In the genomic region with DNA sequence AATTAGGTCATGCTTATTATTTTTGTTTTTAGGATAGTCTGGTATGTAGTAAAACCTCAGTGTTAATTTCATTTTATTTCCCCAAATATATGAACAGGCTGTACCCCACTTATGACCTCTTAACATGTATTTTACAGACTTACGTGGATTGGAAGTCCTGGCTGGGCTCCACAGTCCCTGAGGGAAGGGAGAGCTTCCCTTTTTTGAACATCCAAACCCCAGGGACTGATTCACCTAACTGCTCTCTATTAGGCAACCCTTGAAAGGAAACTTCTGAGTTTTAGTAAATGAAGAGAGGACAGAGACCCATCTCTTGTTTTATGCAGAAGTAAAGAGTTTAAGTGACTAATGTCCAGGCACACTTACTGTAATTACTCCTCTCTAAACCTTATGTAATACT, we compare ENCODE assay signal across 36 cellular contexts.
A peak's percentile ranks its signal among the peaks of the same experiment; 100 is the strongest.
DNase-seq lines count a peak whose midpoint lies in the region; ATAC-seq, FAIRE-seq and TF ChIP-seq lines count a peak whose summit lies in the region.
"Had no signal": no experiment of that assay in that cellular context is flagged by ENCODE, and none has a peak within 500 bp of the region (broad histone marks: within the 10 kb centered on the region; RNA-seq: fewer than 3 reads in every experiment).

No MANE protein-coding gene starts in this region.

- ATAC-seq in K562 = peak; percentile 42; the same call in 2 of the 3 replicates
- ATAC-seq: activated T-cell treated with anti-CD3 and anti-CD28 coated beads, Interleukin-2, amount 50 U/mL, for 4 hours; esophagus mucosa; gastroesophageal sphincter; HCT116; left ventricle myocardium superior; Right ventricle myocardium inferior; stimulated activated naive B cell treated with anti-CD40 and anti-IgM and Interleukin-4, amounts not matched to agents 10 μg/mL and 1 μg/mL and 100 μg/mL, for 72 hours had no signal

- no peaks in the 10 kb centered on the region for H3K9me3 Mint-ChIP-seq in nephron progenitor cell
- H3K9me3 Mint-ChIP-seq: activated T-cell treated with anti-CD3 and anti-CD28 coated beads, Interleukin-2, amount 50 U/mL, for 4 hours; IgD-negative memory B cell; immature natural killer cell; nephron; stimulated activated naive B cell treated with anti-CD40 and anti-IgM and Interleukin-4, amounts not matched to agents 10 μg/mL and 1 μg/mL and 100 μg/mL, for 72 hours had no signal

- TF ChIP-seq RAD21 in K562 (CRISPR knock-in tag; conservative IDR thresholded peaks at IDR 0.05 in 1 of 2, IDR thresholded peaks at IDR 0.05 in 1 of 2) = no peak

- no peaks in the 10 kb centered on the region for H3K27me3 Mint-ChIP-seq in nephron progenitor cell (ENCODE audit: low read depth, poor library complexity)
- H3K27me3 Mint-ChIP-seq: brain; IgD-negative memory B cell; stimulated activated naive B cell treated with anti-CD40 and anti-IgM and Interleukin-4, amounts not matched to agents 10 μg/mL and 1 μg/mL and 100 μg/mL, for 72 hours had no signal

- 85% methylated on average over 1 of the region's 1 CpG for WGBS in K562 (ENCODE audit: insufficient coverage, low coverage, missing lambda C conversion rate)
- 79 to 100% methylated on average over 1 of the region's 1 CpG for WGBS in transverse colon (ENCODE audit: low coverage in 1 of 2), 2 donors

- no peak for TF ChIP-seq CTCF in HL-60 (IDR thresholded peaks at IDR 0.05; ENCODE audit: insufficient read depth, low read length)
- TF ChIP-seq CTCF in K562 (IDR thresholded peaks at IDR 0.05 in 2 of 3, conservative IDR thresholded peaks at IDR 0.05 in 1 of 3; ENCODE audit: insufficient read depth in 2 of 3, low read depth in 1 of 3, low read length in 3 of 3) = no peak
- TF ChIP-seq CTCF in nephron progenitor cell (IDR thresholded peaks at IDR 0.05) = no peak
- no peak for TF ChIP-seq CTCF in transverse colon (IDR thresholded peaks at IDR 0.05)
- no peak for TF ChIP-seq CTCF in A673 (conservative IDR thresholded peaks at IDR 0.05; ENCODE audit: low read depth, low read length)

- FAIRE-seq in K562 (lab: Jason Lieb, UNC) = no peak
- no peak for FAIRE-seq in HTR-8/SVneo (lab: Jason Lieb, UNC)
- FAIRE-seq: colon, GM12891 had no signal

- DNase-seq in HL-60 (ENCODE audit: low read depth in 1 of 2, low spot score in 1 of 2) (peak; percentile 11 to 59), NOMO-1 treated with DMSO at 0.1 percent for 48 hours (lab: John Stamatoyannopoulos, UW; ENCODE audit: unreplicated experiment) (peak; percentile 89), K562 (ENCODE audit: extremely low read depth in 1 of 4, low spot score in 3 of 4) (no peak), nephron progenitor cell (no peak), HTR-8/SVneo (ENCODE audit: insufficient read length, low spot score) (no peak), transverse colon (no peak), A673 (ENCODE audit: low spot score) (no peak)
- DNase-seq: activated CD4-positive, alpha-beta T cell treated with anti-CD3 and anti-CD28 coated beads for 48 hours; activated naive CD4-positive, alpha-beta T cell; activated T-cell treated with anti-CD3 and anti-CD28 coated beads, Interleukin-2, amount 50 U/mL, for 4 hours; adrenal gland; Calu3; DND-41; effector memory CD4-positive, alpha-beta T cell; hippocampal formation; immature natural killer cell; left ventricle myocardium superior; MM.1S; NCI-H187 treated with DMSO at 0.1 percent for 48 hours; NCI-H2227 treated with DMSO at 0.1 percent for 48 hours; NCI-H748 treated with DMSO at 0.1 percent for 48 hours; ovary; stimulated activated CD4-positive, alpha-beta T cell treated with anti-CD3 and anti-CD28 coated beads, Interleukin-4, amount 100 ng/mL, for 1 hour; stimulated activated naive B cell treated with anti-CD40 and anti-IgM and Interleukin-4, amounts not matched to agents 10 μg/mL and 1 μg/mL and 100 μg/mL, for 72 hours; T-helper 1 cell had no signal

- H3K27me3 ChIP-seq in HL-60 (ENCODE audit: insufficient read depth, poor library complexity, severe bottlenecking) (no peaks in the 10 kb centered on the region), K562 (ENCODE audit: control insufficient read depth in 2 of 2, insufficient read depth in 2 of 2, low read length in 2 of 2) (no peaks in the 10 kb centered on the region), transverse colon (no peaks in the 10 kb centered on the region), A673 (replicated peaks; ENCODE audit: insufficient read depth, low read depth, low read length, poor library complexity) (no peaks in the 10 kb centered on the region)
- H3K27me3 ChIP-seq: adrenal gland, gastroesophageal sphincter, ovary, suprapubic skin had no signal

- H3K4me1 Mint-ChIP-seq in nephron progenitor cell = no peaks in the 10 kb centered on the region
- H3K4me1 Mint-ChIP-seq: brain; IgD-negative memory B cell; immature natural killer cell; stimulated activated naive B cell treated with anti-CD40 and anti-IgM and Interleukin-4, amounts not matched to agents 10 μg/mL and 1 μg/mL and 100 μg/mL, for 72 hours had no signal

- peak overlapping the region; percentile 81 for H3K27ac Mint-ChIP-seq in nephron progenitor cell
- H3K27ac Mint-ChIP-seq: brain; IgD-negative memory B cell; immature natural killer cell; nephron; stimulated activated naive B cell treated with anti-CD40 and anti-IgM and Interleukin-4, amounts not matched to agents 10 μg/mL and 1 μg/mL and 100 μg/mL, for 72 hours had no signal

- no peak overlapping the region for H3K4me2 ChIP-seq in K562 (ENCODE audit: insufficient read depth, low read length)

- H3K36me3 Mint-ChIP-seq in nephron progenitor cell (ENCODE audit: low read depth) = peaks cover 18% of the 10 kb centered on the region
- H3K36me3 Mint-ChIP-seq: immature natural killer cell; stimulated activated naive B cell treated with anti-CD40 and anti-IgM and Interleukin-4, amounts not matched to agents 10 μg/mL and 1 μg/mL and 100 μg/mL, for 72 hours had no signal

- H2AFZ ChIP-seq in K562 (ENCODE audit: low read depth, low read length) = no peak overlapping the region

- H3K4me3 ChIP-seq in HL-60 (replicated peaks; ENCODE audit: insufficient read depth, low read length) (no peak overlapping the region), K562 (no peak overlapping the region), transverse colon (no peak overlapping the region), A673 (ENCODE audit: low read depth, low read length, poor library complexity, severe bottlenecking) (no peak overlapping the region)
- H3K4me3 ChIP-seq: adrenal gland, gastroesophageal sphincter, ovary, suprapubic skin had no signal

- TF ChIP-seq EP300 in K562 (IDR thresholded peaks at IDR 0.05; ENCODE audit: low read length) = no peak
- no peak for TF ChIP-seq EP300 in transverse colon (IDR thresholded peaks at IDR 0.05; ENCODE audit: low read depth)

- H3K9me1 ChIP-seq in K562 (ENCODE audit: control insufficient read depth, insufficient read depth, low read length) = no peaks in the 10 kb centered on the region

- no peaks in the 10 kb centered on the region for H3K79me2 ChIP-seq in K562 (ENCODE audit: control insufficient read depth, insufficient read depth, low read length)

- no peaks in the 10 kb centered on the region for H3K36me3 ChIP-seq in K562 (ENCODE audit: control insufficient read depth, insufficient read depth, low read length)
- H3K36me3 ChIP-seq in transverse colon = no peaks in the 10 kb centered on the region
- no peaks in the 10 kb centered on the region for H3K36me3 ChIP-seq in A673 (ENCODE audit: insufficient read depth, low read length, poor library complexity, severe bottlenecking)
- H3K36me3 ChIP-seq: adrenal gland, gastroesophageal sphincter, ovary, suprapubic skin had no signal

- H3K9me3 ChIP-seq in K562 (replicated peaks; ENCODE audit: control insufficient read depth, insufficient read depth, low read depth, low read length) = no peaks in the 10 kb centered on the region
- no peaks in the 10 kb centered on the region for H3K9me3 ChIP-seq in transverse colon
- no peaks in the 10 kb centered on the region for H3K9me3 ChIP-seq in A673 (ENCODE audit: low read depth, low read length, poor library complexity, severe bottlenecking)
- H3K9me3 ChIP-seq: adrenal gland, gastroesophageal sphincter, ovary, suprapubic skin had no signal

- H3K4me1 ChIP-seq in K562 (replicated peaks in 1 of 2; ENCODE audit: control insufficient read depth in 2 of 2, insufficient read depth in 2 of 2, low read length in 2 of 2) = no peaks in the 10 kb centered on the region; a peak in 1 of 5 replicates
- no peaks in the 10 kb centered on the region for H3K4me1 ChIP-seq in transverse colon
- peaks cover under 1% of the 10 kb centered on the region for H3K4me1 ChIP-seq in A673 (ENCODE audit: insufficient read depth, low read length, poor library complexity, severe bottlenecking)
- H3K4me1 ChIP-seq: adrenal gland, gastroesophageal sphincter had no signal

- intact Hi-C loops in K562 (cut with micrococcal nuclease) = no loop called here
- intact Hi-C loops in transverse colon (cut with DNase I; ENCODE audit: low total_unique reads) = no loop called here
- intact Hi-C loops in A673 (cut with micrococcal nuclease; ENCODE audit: unreplicated experiment) = no loop called here

- H3K9ac ChIP-seq in K562 (ENCODE audit: insufficient read depth in 1 of 2, low read depth in 2 of 2, low read length in 2 of 2) = no peak overlapping the region

- POLR2A ChIA-PET in K562 (lab: Yijun Ruan, JAX) (no interaction called here), A673 (lab: Charles Lee; ENCODE audit: low non-redundant PET) (no interaction called here)

- CTCF ChIA-PET in K562 (lab: Yijun Ruan, JAX; ENCODE audit: low intra/inter-chr PET ratio) (no interaction called here), A673 (lab: Charles Lee) (no interaction called here)

- no peaks in the 10 kb centered on the region for H4K20me1 ChIP-seq in K562 (replicated peaks; ENCODE audit: control insufficient read depth, insufficient read depth, low read length)

- TF ChIP-seq POLR2A in K562 (conservative IDR thresholded peaks at IDR 0.05) (no peak), transverse colon (IDR thresholded peaks at IDR 0.05) (no peak)

- no peak overlapping the region; the same call in 1 of the 2 replicates for H3K27ac ChIP-seq in HL-60 (replicated peaks)
- H3K27ac ChIP-seq in K562 (ENCODE audit: extremely low read depth, low read depth, low read length) = no peak overlapping the region
- no peak overlapping the region for H3K27ac ChIP-seq in transverse colon
- no peak overlapping the region for H3K27ac ChIP-seq in A673 (ENCODE audit: low read depth, low read length, poor library complexity, severe bottlenecking)
- H3K27ac ChIP-seq: adrenal gland, C4-2B, gastroesophageal sphincter, ovary, suprapubic skin had no signal

- in situ Hi-C loops in K562 (cut with MboI) = no loop called here
- in situ Hi-C loops in transverse colon (cut with MboI; ENCODE audit: low pct_ligation_motif_present in 1 of 4, low pct_unique_long_range_greater_than_20kb in 1 of 4, low sequenced_read_pairs in 3 of 4) = no loop called here

- no peak overlapping the region for H3K4me3 Mint-ChIP-seq in nephron progenitor cell
- H3K4me3 Mint-ChIP-seq: activated T-cell treated with anti-CD3 and anti-CD28 coated beads, Interleukin-2, amount 50 U/mL, for 4 hours; brain; immature natural killer cell; nephron; stimulated activated naive B cell treated with anti-CD40 and anti-IgM and Interleukin-4, amounts not matched to agents 10 μg/mL and 1 μg/mL and 100 μg/mL, for 72 hours had no signal

- no TSS peak for BruUV-seq in K562 (replicated peaks; lab: Mats Ljungman, UMichigan)
- no TSS peak for BruUV-seq in A673 (replicated peaks; lab: Mats Ljungman, UMichigan)

TF ChIP-seq in K562, 482 proteins besides CTCF, POLR2A, EP300 and RAD21 (continues in another document):
- no peak for TF ChIP-seq SMARCE1 (IDR thresholded peaks at IDR 0.05)
- TF ChIP-seq BMI1 (IDR thresholded peaks at IDR 0.05; ENCODE audit: low read length) = no peak

Comparison
In these comparisons a context has a peak if more than half of its experiments do, and no peak if none do; other contexts are left out.
1. DNase-seq: peak in HL-60 (2 of 2) and NOMO-1 treated with DMSO at 0.1 percent for 48 hours (single experiment); none in K562 (0 of 4), nephron progenitor cell (single experiment), HTR-8/SVneo (single experiment), transverse colon (single experiment) and A673 (single experiment).